ENCODE assay signal across 27 cellular contexts in the genomic region with DNA sequence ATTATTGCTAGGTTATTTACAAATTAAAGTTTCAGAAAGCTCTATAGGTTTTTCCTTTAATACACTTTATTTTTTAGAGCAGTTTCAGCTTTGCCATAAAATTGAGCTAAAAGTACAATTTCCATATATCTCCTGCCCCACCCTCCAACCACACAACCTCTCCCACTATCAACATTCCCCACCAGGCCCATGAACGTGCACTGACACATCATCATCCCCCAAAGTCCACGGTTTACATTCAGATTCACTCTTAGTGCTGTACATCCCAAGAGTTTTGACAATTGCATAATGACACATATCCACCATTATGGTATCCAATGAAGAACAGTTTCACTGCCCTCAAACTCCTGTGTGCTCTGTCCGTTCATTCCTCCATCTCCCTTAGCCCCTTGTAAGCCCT.
"Had no signal": no experiment of that assay in that cellular context is flagged by ENCODE, and none has a peak within 500 bp of the region (broad histone marks: within the 10 kb centered on the region; RNA-seq: fewer than 3 reads in every experiment).

No MANE protein-coding gene starts in this region.

- H3K27me3 ChIP-seq: neural progenitor cell, ovary, right lobe of liver, spleen, suprapubic skin, testis, tibial artery, transverse colon, upper lobe of right lung, uterus had no signal

- H3K4me3 ChIP-seq: neural progenitor cell, ovary, psoas muscle, right lobe of liver, skin epidermis, smooth muscle cell, spleen, suprapubic skin, testis, tibial artery, transverse colon, upper lobe of right lung, uterus had no signal

- H3K9me3 ChIP-seq: ovary, psoas muscle, right lobe of liver, spleen, suprapubic skin, testis, tibial artery, transverse colon, upper lobe of right lung, uterus had no signal

- H3K27ac ChIP-seq: neural progenitor cell, ovary, parathyroid adenoma, psoas muscle, right lobe of liver, skin epidermis, spleen, suprapubic skin, testis, tibial artery, transverse colon, upper lobe of right lung, uterus had no signal

- H3K36me3 ChIP-seq: neural progenitor cell, ovary, uterus had no signal

- DNase-seq: natural killer cell; occipital lobe; ovary; posterior cingulate gyrus; psoas muscle; right cardiac atrium; right lobe of liver; spleen; stimulated activated CD4-positive, alpha-beta T cell treated with anti-CD3 and anti-CD28 coated beads, Interleukin-12 subunit alpha, Interleukin-12 subunit beta, amount 100 ng/mL, for 4 hours; stimulated activated CD4-positive, alpha-beta T cell treated with anti-CD3 and anti-CD28 coated beads, Interleukin-1b, Interleukin-23, amount 100 ng/mL, for 48 hours; stimulated activated CD4-positive, alpha-beta T cell treated with anti-CD3 and anti-CD28 coated beads, Interleukin-4, amount 100 ng/mL, for 1 hour; stimulated activated CD4-positive, alpha-beta T cell treated with anti-CD3 and anti-CD28 coated beads, Interleukin-4, amount 100 ng/mL, for 4 hours; stimulated activated CD8-positive, alpha-beta memory T cell treated with anti-CD3 and anti-CD28 coated beads, Interleukin-4, amount 100 ng/mL, for 48 hours; stimulated activated naive CD4-positive, alpha-beta T cell; stimulated activated naive CD8-positive, alpha-beta T cell treated with anti-CD3 and anti-CD28 coated beads, Interleukin-15, amount 100 ng/mL, for 72 hours; stimulated activated naive CD8-positive, alpha-beta T cell treated with anti-CD3 and anti-CD28 coated beads, Interleukin-15, Interleukin-2, amounts not matched to agents 100 U/mL and 50 U/mL, for 24 hours; substantia nigra; testis; tibial artery; transverse colon; upper lobe of right lung; uterus had no signal

- H3K4me1 ChIP-seq: parathyroid adenoma, psoas muscle, right lobe of liver, suprapubic skin, testis, tibial artery, upper lobe of right lung, uterus had no signal
